14 cellular contexts compared by ENCODE assay signal in genomic region chr20:58945967-58946631, GRCh38. TPM values are rescaled to one million over a fixed set of nuclear protein-coding genes. Genes with fewer than 3 reads are reported as not detected.
DNase-seq lines count a peak whose midpoint lies in the region; ATAC-seq and TF ChIP-seq lines count a peak whose summit lies in the region.
"Had no signal": no experiment of that assay in that cellular context is flagged by ENCODE, and none has a peak within 500 bp of the region (broad histone marks: within the 10 kb centered on the region; RNA-seq: fewer than 3 reads in every experiment).

No MANE protein-coding gene starts in this region.

- no peaks in the 10 kb centered on the region for H3K27me3 ChIP-seq in CD4-positive, alpha-beta T cell (ENCODE audit: control insufficient read depth, insufficient read depth, low read length)

- H3K9me3 ChIP-seq in CD4-positive, alpha-beta T cell (ENCODE audit: control insufficient read depth, low read length): no peaks in the 10 kb centered on the region

- peak overlapping the region in 1 of 8 donors; percentile 12 for H3K4me3 Mint-ChIP-seq in naive B cell
- no peak overlapping the region for H3K4me3 Mint-ChIP-seq in CD4-positive, alpha-beta T cell
- H3K4me3 Mint-ChIP-seq: CD8-positive, alpha-beta T cell had no signal

- POLR2A ChIA-PET in CD4-positive, alpha-beta T cell (lab: Charles Lee): no interaction called here

- no peak overlapping the region for H3K27ac Mint-ChIP-seq in naive B cell
- H3K27ac Mint-ChIP-seq in CD4-positive, alpha-beta T cell: no peak overlapping the region
- H3K27ac Mint-ChIP-seq: CD8-positive, alpha-beta T cell had no signal

- H3K36me3 Mint-ChIP-seq in naive B cell: no peaks in the 10 kb centered on the region
- no peaks in the 10 kb centered on the region for H3K36me3 Mint-ChIP-seq in CD4-positive, alpha-beta T cell (ENCODE audit: low read depth)
- H3K36me3 Mint-ChIP-seq: CD8-positive, alpha-beta T cell had no signal

- in situ Hi-C loops in KBM-7 (cut with MboI; ENCODE audit: low pct_unique_long_range_greater_than_20kb, low sequenced_read_pairs): no loop called here

- no peaks in the 10 kb centered on the region for H3K27me3 Mint-ChIP-seq in naive B cell
- H3K27me3 Mint-ChIP-seq in CD4-positive, alpha-beta T cell: peaks cover 3% of the 10 kb centered on the region

- ATAC-seq in naive B cell (ENCODE audit: low read depth in 2 of 2) (peak in 1 of 2 donors; percentile 51), HG02642 (IDR thresholded peaks at IDR 0.05; ENCODE audit: poor library complexity, unreplicated experiment) (no peak)
- no peak for ATAC-seq in CD4-positive, alpha-beta T cell (ENCODE audit: poor library complexity)
- ATAC-seq: CD8-positive, alpha-beta T cell; HCT116 had no signal

- no peak for TF ChIP-seq CTCF in CD4-positive, alpha-beta T cell (IDR thresholded peaks at IDR 0.05)

- DNase-seq in KBM-7: peak; percentile 46
- peak; percentile 63 for DNase-seq in MV-4-11 (lab: John Stamatoyannopoulos, UW)
- peak; percentile 38 for DNase-seq in RPMI8226
- peak; percentile 5 for DNase-seq in naive B cell
- no peak for DNase-seq in GOT3 (lab: John Stamatoyannopoulos, UW)
- no peak for DNase-seq in CD4-positive, alpha-beta T cell
- DNase-seq: CD8-positive, alpha-beta T cell; GM23248; NCI-H1105; NCI-H187 treated with DMSO at 0.1 percent for 48 hours; NK-92 treated with Interleukin-12 subunit alpha and Interleukin-12 subunit beta, amount 100 ng/mL, for 24 hours had no signal

- H3K9me3 Mint-ChIP-seq in naive B cell: no peaks in the 10 kb centered on the region
- H3K9me3 Mint-ChIP-seq in CD4-positive, alpha-beta T cell: no peaks in the 10 kb centered on the region
- H3K9me3 Mint-ChIP-seq: CD8-positive, alpha-beta T cell had no signal

- CTCF ChIA-PET in CD4-positive, alpha-beta T cell (lab: Charles Lee): no interaction called here

- H3K27ac ChIP-seq in CD4-positive, alpha-beta T cell (ENCODE audit: low read depth, low read length): no peak overlapping the region
- H3K27ac ChIP-seq: GM23248, SK-N-MC had no signal

- peaks cover 0 to 15% (median 10%) of the 10 kb centered on the region in 3 donors for H3K4me1 Mint-ChIP-seq in naive B cell
- H3K4me1 Mint-ChIP-seq in CD4-positive, alpha-beta T cell (ENCODE audit: low read depth): no peaks in the 10 kb centered on the region

- intact Hi-C loops in CD4-positive, alpha-beta T cell (cut with DNase I, micrococcal nuclease): no loop called here

RNA-seq across cellular contexts. Expression of gene NELFCD, which starts 35.0 kb away (rescaled TPM):
- 100 to 1,000 TPM in 1 of 6 donors, 10 to 100 TPM in 5; 78.9 to 128 (median 86.2) TPM for polyA plus RNA-seq in naive B cell (ENCODE audit: low read depth in 6 of 6)
- 10 to 100 TPM; 95.7 to 97.0 TPM for total RNA-seq in CD4-positive, alpha-beta T cell

Comparison
In these comparisons a context has a peak if more than half of its experiments do, and no peak if none do; other contexts are left out.
1. DNase-seq: peak in KBM-7 (single experiment), MV-4-11 (single experiment), RPMI8226 (single experiment) and naive B cell (single experiment); none in GOT3 (single experiment) and CD4-positive, alpha-beta T cell (0 of 10).